Comparison of ENCODE assay signal across 27 cellular contexts in the genomic region with DNA sequence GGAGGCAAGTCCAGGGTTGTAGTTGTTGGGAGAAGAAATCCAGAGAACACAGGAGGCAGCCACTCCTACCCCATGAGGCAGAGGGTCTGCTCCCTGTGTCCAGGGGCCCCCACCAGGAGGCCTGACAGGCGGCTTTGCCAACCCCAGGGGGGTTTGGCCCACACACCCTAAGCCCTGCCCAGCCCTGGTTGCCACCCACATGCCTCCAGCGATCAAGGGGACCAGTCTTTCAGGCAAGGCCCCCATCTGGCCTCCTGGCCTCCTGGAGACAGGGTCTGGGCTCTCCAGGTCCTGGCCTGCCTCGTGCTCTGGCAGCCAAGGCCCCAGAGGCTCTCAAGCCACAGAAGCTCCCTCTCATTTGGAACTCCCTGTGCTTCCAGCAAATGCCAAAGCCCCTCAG. TPM values are rescaled to one million over a fixed set of nuclear protein-coding genes. Genes with fewer than 3 reads are reported as not detected.
"Had no signal": no experiment of that assay in that cellular context is flagged by ENCODE, and none has a peak within 500 bp of the region (broad histone marks: within the 10 kb centered on the region; RNA-seq: fewer than 3 reads in every experiment).

No MANE protein-coding gene starts in this region.

- H3K27ac ChIP-seq: adrenal gland, brain microvascular endothelial cell, coronary artery, dorsolateral prefrontal cortex had no signal

- H3K4me1 ChIP-seq: adrenal gland had no signal

- DNase-seq: activated CD4-positive, alpha-beta memory T cell treated with anti-CD3 and anti-CD28 coated beads for 36 hours; activated CD4-positive, alpha-beta T cell treated with anti-CD3 and anti-CD28 coated beads for 36 hours; activated CD4-positive, alpha-beta T cell treated with anti-CD3 and anti-CD28 coated beads, Interleukin-2, amount 10 ng/mL, durations not matched to agents 24 days and 14 days; activated CD4-positive, CD25-positive, alpha-beta regulatory T cell; activated CD4-positive, CD25-positive, alpha-beta regulatory T cell treated with anti-CD3 and anti-CD28 coated beads, Interleukin-2, amount 50 U/mL, for 72 hours; activated CD8-positive, alpha-beta memory T cell treated with anti-CD3 and anti-CD28 coated beads, Interleukin-2, amount 10 ng/mL, durations not matched to agents 7 days and 5 days; activated CD8-positive, alpha-beta memory T cell treated with anti-CD3 and anti-CD28 coated beads, Interleukin-2, amount 50 U/mL, for 4 hours; activated CD8-positive, alpha-beta T cell treated with anti-CD3 and anti-CD28 coated beads, Interleukin-2, amount 10 ng/mL, durations not matched to agents 7 days and 5 days; activated effector memory CD4-positive, alpha-beta T cell treated with anti-CD3 and anti-CD28 coated beads, Interleukin-2, amount 50 U/mL, for 16 hours; activated naive CD4-positive, alpha-beta T cell treated with anti-CD3 and anti-CD28 coated beads for 36 hours; activated naive CD8-positive, alpha-beta T cell treated with anti-CD3 and anti-CD28 coated beads for 36 hours; activated naive CD8-positive, alpha-beta T cell treated with anti-CD3 and anti-CD28 coated beads, Interleukin-2, amount 50 U/mL, for 24 hours; activated T-cell treated with anti-CD3 and anti-CD28 coated beads, Interleukin-2, amount 50 U/mL, for 1 hour; activated T-cell treated with anti-CD3 and anti-CD28 coated beads, Interleukin-2, amount 50 U/mL, for 48 hours; adrenal gland; brain microvascular endothelial cell; dorsolateral prefrontal cortex; effector memory CD4-positive, alpha-beta T cell; endodermal cell; foreskin fibroblast; glutamatergic neuron; T-helper 2 cell had no signal

- H3K27me3 ChIP-seq: adrenal gland, brain microvascular endothelial cell, dorsolateral prefrontal cortex had no signal

- H3K4me3 ChIP-seq: adrenal gland, coronary artery, dorsolateral prefrontal cortex had no signal

- FAIRE-seq: astrocyte, bronchial epithelial cell, frontal cortex had no signal

- ATAC-seq: activated CD4-positive, alpha-beta T cell treated with anti-CD3 and anti-CD28 coated beads for 36 hours; activated CD8-positive, alpha-beta memory T cell treated with anti-CD3 and anti-CD28 coated beads, Interleukin-2, amount 10 ng/mL, durations not matched to agents 7 days and 5 days; activated CD8-positive, alpha-beta T cell treated with anti-CD3 and anti-CD28 coated beads, Interleukin-2, amount 10 ng/mL, durations not matched to agents 7 days and 5 days; activated naive CD8-positive, alpha-beta T cell treated with anti-CD3 and anti-CD28 coated beads, Interleukin-2, amount 50 U/mL, for 24 hours; esophagus mucosa had no signal

RNA-seq across cellular contexts. Expression of gene SDC3, which starts 38.5 kb away (rescaled TPM):
- total RNA-seq: activated CD8-positive, alpha-beta memory T cell treated with anti-CD3 and anti-CD28 coated beads, Interleukin-2, amount 10 ng/mL, durations not matched to agents 7 days and 5 days; activated CD8-positive, alpha-beta T cell treated with anti-CD3 and anti-CD28 coated beads, Interleukin-2, amount 10 ng/mL, durations not matched to agents 7 days and 5 days had no signal
